In the genomic region with DNA sequence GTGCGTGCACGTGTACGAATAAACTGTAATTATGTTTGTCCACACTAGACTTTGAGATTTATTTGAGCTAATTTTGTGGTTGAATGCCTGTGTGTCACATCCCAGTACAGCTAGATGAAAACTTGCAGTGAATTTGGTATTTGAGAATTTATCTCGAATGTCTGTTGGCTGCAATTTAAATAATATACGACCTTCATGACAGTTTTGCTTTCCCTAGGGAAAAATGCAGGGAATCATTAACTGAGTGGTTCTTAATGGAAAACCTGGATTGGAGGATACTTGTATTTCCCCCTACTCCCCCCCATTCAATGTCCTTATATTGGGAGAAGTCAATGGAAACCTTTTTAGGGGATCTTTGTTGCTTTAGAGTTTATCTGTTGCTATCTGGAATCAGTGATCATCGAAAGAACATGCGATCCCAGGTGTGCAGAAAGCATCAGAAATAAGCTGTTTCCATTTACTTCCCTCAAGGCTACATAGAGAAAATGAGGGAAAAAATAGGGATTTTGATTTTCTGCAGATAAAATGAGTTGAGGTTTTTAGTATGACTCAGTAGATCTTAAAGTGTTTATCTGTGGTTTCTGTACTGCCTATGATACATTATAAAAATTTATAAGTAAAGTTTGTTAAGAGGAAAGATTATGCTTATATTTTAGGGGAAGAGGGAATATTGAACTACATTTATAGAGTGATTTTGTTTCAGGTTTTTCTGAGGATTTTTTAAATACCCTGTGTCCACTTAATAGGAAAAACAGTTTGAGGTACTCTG, we compare ENCODE assay signal across 8 cellular contexts.
A peak's percentile ranks its signal among the peaks of the same experiment; 100 is the strongest.
DNase-seq lines count a peak whose midpoint lies in the region; ATAC-seq, FAIRE-seq and TF ChIP-seq lines count a peak whose summit lies in the region.
"Not testable (repeated sequence)": the region's sequence is repeated elsewhere in the genome, so short reads cannot be mapped to it uniquely, and the experiment has no call there.

No MANE protein-coding gene starts in this region.

- not testable (repeated sequence) for H4K20me1 ChIP-seq in keratinocyte (ENCODE audit: control insufficient read depth, extremely low read depth, insufficient read depth, low read length)

- peaks cover 18% of the 10 kb centered on the region for H3K4me1 Mint-ChIP-seq in T-helper 17 cell
- H3K4me1 Mint-ChIP-seq in endothelial cell (ENCODE audit: unreplicated experiment), result peaks cover 20% of the 10 kb centered on the region

- BruUV-seq in A673 (replicated peaks; lab: Mats Ljungman, UMichigan), result TSS peak; percentile 31

- H2AFZ ChIP-seq in keratinocyte (ENCODE audit: control insufficient read depth, low read length), result peak overlapping the region; percentile 3
- not testable (repeated sequence) for H2AFZ ChIP-seq in trophoblast cell (ENCODE audit: insufficient read depth, low read length, poor library complexity)

- dilution Hi-C loops in keratinocyte (cut with MboI; ENCODE audit: extremely low pct_ligation_motif_present, low sequenced_read_pairs), result not testable (repeated sequence)

- ATAC-seq in T-helper 17 cell, result not testable (repeated sequence)

- not testable (repeated sequence) for H4K91ac ChIP-seq in trophoblast cell (ENCODE audit: low read depth, low read length)

- FAIRE-seq in G401.6 (lab: Jason Lieb, UNC) (peak; percentile 40), keratinocyte (lab: Jason Lieb, UNC) (peak; percentile 44)

- H3K9me1 ChIP-seq in keratinocyte (ENCODE audit: control insufficient read depth, extremely low read depth, insufficient read depth, low read length), result not testable (repeated sequence)

- not testable (repeated sequence) for H3K9me3 ChIP-seq in A673 (ENCODE audit: low read depth, low read length, poor library complexity, severe bottlenecking); T-helper 17 cell (ENCODE audit: control insufficient read depth, low read length, poor library complexity, severe bottlenecking); adipocyte (ENCODE audit: control insufficient read depth, low read length); keratinocyte (ENCODE audit: control insufficient read depth, low read depth, low read length); trophoblast cell (ENCODE audit: insufficient read depth, low read depth, low read length)

- not testable (repeated sequence) for H3K14ac ChIP-seq in trophoblast cell (ENCODE audit: low read length)

- H3K4ac ChIP-seq in trophoblast cell (ENCODE audit: low read depth, low read length), result peak overlapping the region; percentile 36

- DNase-seq in A673 (ENCODE audit: low spot score); T-helper 17 cell; endothelial cell (ENCODE audit: low spot score); keratinocyte (ENCODE audit: low read depth, low spot score); trophoblast cell: not testable (repeated sequence)
- DNase-seq in NAMALWA (ENCODE audit: low spot score) (peak; percentile 13), adipocyte (ENCODE audit: low read depth) (peak; percentile 21)

- not testable (repeated sequence) for TF ChIP-seq CTCF in A673 (conservative IDR thresholded peaks at IDR 0.05; ENCODE audit: low read depth, low read length); endothelial cell (IDR thresholded peaks at IDR 0.05; ENCODE audit: unreplicated experiment); keratinocyte (optimal IDR thresholded peaks at IDR 0.05 in 1 of 3, IDR thresholded peaks at IDR 0.05 in 1 of 3, conservative IDR thresholded peaks at IDR 0.05 in 1 of 3; ENCODE audit: extremely low read depth in 1 of 3, insufficient read depth in 2 of 3, low read length in 3 of 3)

- not testable (repeated sequence) for H3K27ac ChIP-seq in A673 (ENCODE audit: low read depth, low read length, poor library complexity, severe bottlenecking); keratinocyte (ENCODE audit: control insufficient read depth, insufficient read depth, low read length); trophoblast cell (ENCODE audit: low read depth, low read length)

- not testable (repeated sequence) for H3K18ac ChIP-seq in trophoblast cell (ENCODE audit: low read length)

- not testable (repeated sequence) for H3K27me3 ChIP-seq in A673 (replicated peaks; ENCODE audit: insufficient read depth, low read depth, low read length, poor library complexity); adipocyte (replicated peaks; ENCODE audit: control insufficient read depth, insufficient read depth, low read length); keratinocyte (ENCODE audit: control insufficient read depth, extremely low read depth, insufficient read depth, low read length); trophoblast cell (ENCODE audit: insufficient read depth, low read length)

- H4K8ac ChIP-seq in trophoblast cell (ENCODE audit: low read depth, low read length), result not testable (repeated sequence)

- H3K4me1 ChIP-seq in A673 (ENCODE audit: insufficient read depth, low read length, poor library complexity, severe bottlenecking); adipocyte (ENCODE audit: control insufficient read depth, insufficient read depth, low read length); keratinocyte (ENCODE audit: control insufficient read depth, extremely low read depth, insufficient read depth, low read length); trophoblast cell (ENCODE audit: control insufficient read depth in 1 of 2, insufficient read depth in 2 of 2, low read length in 2 of 2): not testable (repeated sequence)

- no CpG with 5 or more reads among the region's 7 CpGs for WGBS in trophoblast cell (ENCODE audit: extremely low coverage, insufficient coverage, insufficient read length)

- H3K27ac Mint-ChIP-seq in T-helper 17 cell, result peak overlapping the region; percentile 92
- H3K27ac Mint-ChIP-seq in endothelial cell (ENCODE audit: unreplicated experiment), result not testable (repeated sequence)

- H3K4me3 ChIP-seq in A673 (ENCODE audit: low read depth, low read length, poor library complexity, severe bottlenecking), result peak overlapping the region; percentile 94
- peak overlapping the region; percentile 95 for H3K4me3 ChIP-seq in adipocyte (ENCODE audit: low read length)
- H3K4me3 ChIP-seq in keratinocyte (ENCODE audit: control insufficient read depth in 2 of 3, extremely low read depth in 1 of 3, insufficient read depth in 2 of 3, low read depth in 1 of 3, low read length in 3 of 3), result peak overlapping the region in 2 of 3 experiments; percentile 55 to 64
- not testable (repeated sequence) for H3K4me3 ChIP-seq in trophoblast cell (ENCODE audit: low read depth, low read length)

- POLR2A ChIA-PET in A673 (lab: Charles Lee; ENCODE audit: low non-redundant PET), result not testable (repeated sequence)

- not testable (repeated sequence) for H2AK5ac ChIP-seq in trophoblast cell (ENCODE audit: low read length)

- not testable (repeated sequence) for H2BK120ac ChIP-seq in trophoblast cell (ENCODE audit: insufficient read depth, low read length, poor library complexity)

- not testable (repeated sequence) for H4K12ac ChIP-seq in trophoblast cell (ENCODE audit: low read depth, low read length)

- peaks cover 37% of the 10 kb centered on the region for H3K79me2 ChIP-seq in keratinocyte (ENCODE audit: control insufficient read depth, insufficient read depth, low read length)
- H3K79me2 ChIP-seq in trophoblast cell (ENCODE audit: control insufficient read depth, insufficient read depth, low read length, poor library complexity), result peaks cover 15% of the 10 kb centered on the region

- not testable (repeated sequence) for H3K36me3 ChIP-seq in A673 (ENCODE audit: insufficient read depth, low read length, poor library complexity, severe bottlenecking); adipocyte (ENCODE audit: control insufficient read depth, insufficient read depth, low read length, severe bottlenecking); keratinocyte (ENCODE audit: control insufficient read depth in 2 of 2, extremely low read depth in 1 of 2, insufficient read depth in 2 of 2, low read length in 2 of 2); trophoblast cell (ENCODE audit: control insufficient read depth in 1 of 2, insufficient read depth in 2 of 2, low read length in 2 of 2)

- H3K27me3 Mint-ChIP-seq in T-helper 17 cell; endothelial cell (ENCODE audit: unreplicated experiment): not testable (repeated sequence)

- H3K4me3 Mint-ChIP-seq in T-helper 17 cell, result peak overlapping the region; percentile 81
- peak overlapping the region; percentile 96 for H3K4me3 Mint-ChIP-seq in endothelial cell (ENCODE audit: unreplicated experiment)

- not testable (repeated sequence) for H2BK5ac ChIP-seq in trophoblast cell (ENCODE audit: low read depth, low read length, poor library complexity)

- H3K4me2 ChIP-seq in keratinocyte (ENCODE audit: control insufficient read depth, extremely low read depth, insufficient read depth, low read depth, low read length), result peak overlapping the region; percentile 78
- H3K4me2 ChIP-seq in trophoblast cell (ENCODE audit: low read length), result peak overlapping the region; percentile 37

- H3K9me3 Mint-ChIP-seq in endothelial cell (ENCODE audit: unreplicated experiment), result not testable (repeated sequence)

- H3K23ac ChIP-seq in trophoblast cell (ENCODE audit: low read length), result not testable (repeated sequence)

- CTCF ChIA-PET in A673 (lab: Charles Lee), result not testable (repeated sequence)

- H3K36me3 Mint-ChIP-seq in T-helper 17 cell (ENCODE audit: low read depth); endothelial cell (ENCODE audit: low read depth, unreplicated experiment): not testable (repeated sequence)

- H3K79me1 ChIP-seq in trophoblast cell (ENCODE audit: low read length), result peaks cover 10% of the 10 kb centered on the region

- not testable (repeated sequence) for H2BK12ac ChIP-seq in trophoblast cell (ENCODE audit: low read length)

- H3K9ac ChIP-seq in adipocyte (ENCODE audit: low read length) (peak overlapping the region; percentile 63), keratinocyte (ENCODE audit: control insufficient read depth, extremely low read depth, insufficient read depth, low read length) (peak overlapping the region; percentile 50)
- H3K9ac ChIP-seq in trophoblast cell (ENCODE audit: low read length), result not testable (repeated sequence)

- intact Hi-C loops in A673 (cut with micrococcal nuclease; ENCODE audit: unreplicated experiment), result not testable (repeated sequence)
